In the genomic region with DNA sequence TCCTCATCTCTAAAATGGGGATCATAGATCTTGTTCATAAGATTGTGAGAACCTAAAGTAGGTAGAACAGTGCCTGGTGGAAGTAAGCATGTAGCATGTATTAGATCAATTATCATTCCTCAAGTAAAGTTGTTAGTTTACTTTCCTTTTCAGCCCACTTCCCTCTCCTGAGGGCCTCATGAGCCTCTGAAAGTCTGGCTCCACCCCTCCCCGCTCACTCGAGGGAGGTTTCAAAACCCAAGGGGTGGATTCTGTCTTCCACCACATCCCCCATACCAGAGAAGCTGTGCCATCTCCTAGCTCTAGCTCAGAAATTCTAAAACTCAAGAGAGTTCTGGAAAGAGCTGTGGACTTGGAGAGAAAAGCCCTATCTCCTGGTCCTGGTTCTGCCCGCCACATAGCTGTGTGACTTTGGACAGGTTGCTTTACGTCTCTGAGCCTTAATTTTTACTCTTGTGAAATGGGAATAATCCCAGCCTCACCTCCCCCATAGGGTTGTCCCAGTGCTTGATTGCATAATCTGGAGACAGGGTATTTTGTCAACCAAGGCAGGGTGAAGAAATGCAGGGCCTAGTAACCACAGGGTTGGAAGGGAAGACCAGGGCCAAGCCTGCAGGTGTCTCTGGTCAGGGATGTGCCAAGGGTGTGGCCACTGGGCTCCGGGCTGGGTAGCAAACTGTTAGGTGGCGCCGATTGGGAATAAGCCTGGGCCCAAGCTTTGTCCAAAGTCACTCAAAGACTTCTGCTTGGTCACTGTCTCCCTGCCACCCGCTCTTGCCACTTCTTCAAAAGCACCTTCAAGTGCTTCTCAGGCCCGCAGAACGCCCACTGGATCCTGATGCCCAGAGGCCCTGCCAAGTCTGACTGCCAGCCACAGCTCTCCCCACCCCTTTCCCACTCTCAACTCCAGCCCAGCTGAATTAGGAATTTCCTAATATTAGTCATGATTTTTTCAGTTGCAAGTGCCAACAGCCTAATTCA, we compare ENCODE assay signal across 1 cellular context.
TF ChIP-seq lines count a peak whose summit lies in the region.

No MANE protein-coding gene starts in this region.

TF ChIP-seq in GM23338, 12 proteins besides CTCF, POLR2A, EP300 and RAD21 (continued from another document):
- TF ChIP-seq, protein P1, sequence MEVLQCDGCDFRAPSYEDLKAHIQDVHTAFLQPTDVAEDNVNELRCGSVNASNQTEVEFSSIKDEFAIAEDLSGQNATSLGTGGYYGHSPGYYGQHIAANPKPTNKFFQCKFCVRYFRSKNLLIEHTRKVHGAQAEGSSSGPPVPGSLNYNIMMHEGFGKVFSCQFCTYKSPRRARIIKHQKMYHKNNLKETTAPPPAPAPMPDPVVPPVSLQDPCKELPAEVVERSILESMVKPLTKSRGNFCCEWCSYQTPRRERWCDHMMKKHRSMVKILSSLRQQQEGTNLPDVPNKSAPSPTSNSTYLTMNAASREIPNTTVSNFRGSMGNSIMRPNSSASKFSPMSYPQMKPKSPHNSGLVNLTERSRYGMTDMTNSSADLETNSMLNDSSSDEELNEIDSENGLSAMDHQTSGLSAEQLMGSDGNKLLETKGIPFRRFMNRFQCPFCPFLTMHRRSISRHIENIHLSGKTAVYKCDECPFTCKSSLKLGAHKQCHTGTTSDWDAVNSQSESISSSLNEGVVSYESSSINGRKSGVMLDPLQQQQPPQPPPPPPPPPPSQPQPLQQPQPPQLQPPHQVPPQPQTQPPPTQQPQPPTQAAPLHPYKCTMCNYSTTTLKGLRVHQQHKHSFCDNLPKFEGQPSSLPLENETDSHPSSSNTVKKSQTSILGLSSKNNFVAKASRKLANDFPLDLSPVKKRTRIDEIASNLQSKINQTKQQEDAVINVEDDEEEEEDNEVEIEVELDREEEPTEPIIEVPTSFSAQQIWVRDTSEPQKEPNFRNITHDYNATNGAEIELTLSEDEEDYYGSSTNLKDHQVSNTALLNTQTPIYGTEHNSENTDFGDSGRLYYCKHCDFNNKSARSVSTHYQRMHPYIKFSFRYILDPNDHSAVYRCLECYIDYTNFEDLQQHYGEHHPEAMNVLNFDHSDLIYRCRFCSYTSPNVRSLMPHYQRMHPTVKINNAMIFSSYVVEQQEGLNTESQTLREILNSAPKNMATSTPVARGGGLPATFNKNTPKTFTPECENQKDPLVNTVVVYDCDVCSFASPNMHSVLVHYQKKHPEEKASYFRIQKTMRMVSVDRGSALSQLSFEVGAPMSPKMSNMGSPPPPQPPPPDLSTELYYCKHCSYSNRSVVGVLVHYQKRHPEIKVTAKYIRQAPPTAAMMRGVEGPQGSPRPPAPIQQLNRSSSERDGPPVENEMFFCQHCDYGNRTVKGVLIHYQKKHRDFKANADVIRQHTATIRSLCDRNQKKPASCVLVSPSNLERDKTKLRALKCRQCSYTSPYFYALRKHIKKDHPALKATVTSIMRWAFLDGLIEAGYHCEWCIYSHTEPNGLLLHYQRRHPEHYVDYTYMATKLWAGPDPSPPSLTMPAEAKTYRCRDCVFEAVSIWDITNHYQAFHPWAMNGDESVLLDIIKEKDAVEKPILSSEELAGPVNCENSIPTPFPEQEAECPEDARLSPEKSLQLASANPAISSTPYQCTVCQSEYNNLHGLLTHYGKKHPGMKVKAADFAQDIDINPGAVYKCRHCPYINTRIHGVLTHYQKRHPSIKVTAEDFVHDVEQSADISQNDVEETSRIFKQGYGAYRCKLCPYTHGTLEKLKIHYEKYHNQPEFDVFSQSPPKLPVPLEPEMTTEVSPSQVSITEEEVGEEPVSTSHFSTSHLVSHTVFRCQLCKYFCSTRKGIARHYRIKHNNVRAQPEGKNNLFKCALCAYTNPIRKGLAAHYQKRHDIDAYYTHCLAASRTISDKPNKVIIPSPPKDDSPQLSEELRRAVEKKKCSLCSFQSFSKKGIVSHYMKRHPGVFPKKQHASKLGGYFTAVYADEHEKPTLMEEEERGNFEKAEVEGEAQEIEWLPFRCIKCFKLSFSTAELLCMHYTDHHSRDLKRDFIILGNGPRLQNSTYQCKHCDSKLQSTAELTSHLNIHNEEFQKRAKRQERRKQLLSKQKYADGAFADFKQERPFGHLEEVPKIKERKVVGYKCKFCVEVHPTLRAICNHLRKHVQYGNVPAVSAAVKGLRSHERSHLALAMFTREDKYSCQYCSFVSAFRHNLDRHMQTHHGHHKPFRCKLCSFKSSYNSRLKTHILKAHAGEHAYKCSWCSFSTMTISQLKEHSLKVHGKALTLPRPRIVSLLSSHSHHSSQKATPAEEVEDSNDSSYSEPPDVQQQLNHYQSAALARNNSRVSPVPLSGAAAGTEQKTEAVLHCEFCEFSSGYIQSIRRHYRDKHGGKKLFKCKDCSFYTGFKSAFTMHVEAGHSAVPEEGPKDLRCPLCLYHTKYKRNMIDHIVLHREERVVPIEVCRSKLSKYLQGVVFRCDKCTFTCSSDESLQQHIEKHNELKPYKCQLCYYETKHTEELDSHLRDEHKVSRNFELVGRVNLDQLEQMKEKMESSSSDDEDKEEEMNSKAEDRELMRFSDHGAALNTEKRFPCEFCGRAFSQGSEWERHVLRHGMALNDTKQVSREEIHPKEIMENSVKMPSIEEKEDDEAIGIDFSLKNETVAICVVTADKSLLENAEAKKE (CRISPR knock-in tag; IDR thresholded peaks at IDR 0.05), result no peak
- TF ChIP-seq, protein P2, sequence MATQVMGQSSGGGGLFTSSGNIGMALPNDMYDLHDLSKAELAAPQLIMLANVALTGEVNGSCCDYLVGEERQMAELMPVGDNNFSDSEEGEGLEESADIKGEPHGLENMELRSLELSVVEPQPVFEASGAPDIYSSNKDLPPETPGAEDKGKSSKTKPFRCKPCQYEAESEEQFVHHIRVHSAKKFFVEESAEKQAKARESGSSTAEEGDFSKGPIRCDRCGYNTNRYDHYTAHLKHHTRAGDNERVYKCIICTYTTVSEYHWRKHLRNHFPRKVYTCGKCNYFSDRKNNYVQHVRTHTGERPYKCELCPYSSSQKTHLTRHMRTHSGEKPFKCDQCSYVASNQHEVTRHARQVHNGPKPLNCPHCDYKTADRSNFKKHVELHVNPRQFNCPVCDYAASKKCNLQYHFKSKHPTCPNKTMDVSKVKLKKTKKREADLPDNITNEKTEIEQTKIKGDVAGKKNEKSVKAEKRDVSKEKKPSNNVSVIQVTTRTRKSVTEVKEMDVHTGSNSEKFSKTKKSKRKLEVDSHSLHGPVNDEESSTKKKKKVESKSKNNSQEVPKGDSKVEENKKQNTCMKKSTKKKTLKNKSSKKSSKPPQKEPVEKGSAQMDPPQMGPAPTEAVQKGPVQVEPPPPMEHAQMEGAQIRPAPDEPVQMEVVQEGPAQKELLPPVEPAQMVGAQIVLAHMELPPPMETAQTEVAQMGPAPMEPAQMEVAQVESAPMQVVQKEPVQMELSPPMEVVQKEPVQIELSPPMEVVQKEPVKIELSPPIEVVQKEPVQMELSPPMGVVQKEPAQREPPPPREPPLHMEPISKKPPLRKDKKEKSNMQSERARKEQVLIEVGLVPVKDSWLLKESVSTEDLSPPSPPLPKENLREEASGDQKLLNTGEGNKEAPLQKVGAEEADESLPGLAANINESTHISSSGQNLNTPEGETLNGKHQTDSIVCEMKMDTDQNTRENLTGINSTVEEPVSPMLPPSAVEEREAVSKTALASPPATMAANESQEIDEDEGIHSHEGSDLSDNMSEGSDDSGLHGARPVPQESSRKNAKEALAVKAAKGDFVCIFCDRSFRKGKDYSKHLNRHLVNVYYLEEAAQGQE (IDR thresholded peaks at IDR 0.05; ENCODE audit: unreplicated experiment), result no peak
